In the genomic region with DNA sequence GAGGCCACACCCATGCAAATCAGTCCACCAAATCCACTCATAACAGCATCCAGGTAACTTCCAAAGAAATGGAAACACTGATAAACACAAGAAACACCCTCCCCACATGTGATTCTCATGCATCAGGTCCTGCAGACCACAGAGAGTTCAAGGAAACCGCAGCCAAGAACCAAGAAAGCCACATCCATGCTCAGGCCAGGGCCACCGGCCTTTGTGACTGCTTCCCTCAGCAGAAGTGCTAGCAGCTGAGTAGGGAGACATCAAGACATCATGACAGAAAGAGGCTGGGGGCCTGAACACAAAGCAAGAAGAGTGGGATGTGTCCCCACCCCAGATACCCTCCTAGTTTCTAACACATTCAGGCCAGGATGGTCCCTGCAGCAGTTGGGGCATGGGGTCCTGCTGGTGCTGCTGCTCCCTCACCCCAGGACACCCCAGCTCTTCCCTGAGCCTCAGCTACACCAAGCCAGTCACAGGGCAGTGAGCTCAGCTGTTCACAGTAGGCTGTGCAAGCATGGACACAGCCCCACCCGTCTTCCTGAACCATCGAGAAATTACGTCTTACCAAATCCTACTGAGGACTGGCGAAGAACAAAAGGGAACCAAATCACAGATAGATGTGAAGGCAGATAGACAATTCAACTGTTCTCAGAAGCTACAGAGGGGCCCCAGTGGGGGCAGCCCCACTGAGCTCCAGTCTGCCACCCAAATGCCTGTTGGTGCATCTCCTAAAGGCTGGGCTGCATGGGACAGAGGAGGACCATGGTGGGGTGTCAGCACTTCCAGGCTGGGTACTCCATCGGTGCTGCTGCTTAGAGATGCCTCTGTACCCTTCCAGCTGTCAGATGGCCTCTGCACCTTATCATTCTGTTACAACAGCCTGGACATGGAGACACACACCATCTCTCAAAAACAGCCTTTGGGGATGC, we compare ENCODE assay signal across 11 cellular contexts.
DNase-seq lines count a peak whose midpoint lies in the region; ATAC-seq and TF ChIP-seq lines count a peak whose summit lies in the region.
"Had no signal": no experiment of that assay in that cellular context is flagged by ENCODE, and none has a peak within 500 bp of the region (broad histone marks: within the 10 kb centered on the region; RNA-seq: fewer than 3 reads in every experiment).

No MANE protein-coding gene starts in this region.

- H3K4me3 ChIP-seq in colonic mucosa (no peak overlapping the region), foreskin fibroblast (ENCODE audit: low read depth in 1 of 2, low read length in 2 of 2) (no peak overlapping the region)

- TF ChIP-seq CTCF in colonic mucosa (IDR thresholded peaks at IDR 0.05) (no peak), foreskin fibroblast (IDR thresholded peaks at IDR 0.05; ENCODE audit: low read depth, low read length) (no peak)

- CTCF ChIA-PET in HEK293T (lab: Yijun Ruan, JAX), result no interaction called here

- POLR2A ChIA-PET in HEK293T (lab: Yijun Ruan, JAX), result no interaction called here

- intact Hi-C loops in colonic mucosa (cut with DNase I), result no loop called here

- no peaks in the 10 kb centered on the region for H3K36me3 ChIP-seq in colonic mucosa

- no peaks in the 10 kb centered on the region for H3K9me3 ChIP-seq in colonic mucosa

- H3K27me3 ChIP-seq in colonic mucosa, result no peaks in the 10 kb centered on the region

- H3K4me1 ChIP-seq in colonic mucosa, result no peaks in the 10 kb centered on the region

- no peak overlapping the region for H3K9ac ChIP-seq in colonic mucosa (ENCODE audit: low read depth in 2 of 2, low read length in 2 of 2)

- ATAC-seq in HG03354 (IDR thresholded peaks at IDR 0.05; ENCODE audit: poor library complexity, severe bottlenecking, unreplicated experiment), result peak; percentile 84

- no peak overlapping the region for H3K27ac ChIP-seq in colonic mucosa

- peak; percentile 51 for DNase-seq in stimulated activated CD4-positive, alpha-beta T cell treated with anti-CD3 and anti-CD28 coated beads, Interleukin-15, amount 100 ng/mL, for 24 hours
- DNase-seq in stimulated activated CD4-positive, alpha-beta T cell treated with anti-CD3 and anti-CD28 coated beads, Interleukin-4, amount 100 ng/mL, for 4 hours, result no peak
- peak; percentile 15 for DNase-seq in colonic mucosa
- no peak for DNase-seq in NCI-H187 treated with DMSO at 0.1 percent for 48 hours (lab: John Stamatoyannopoulos, UW)
- DNase-seq in foreskin fibroblast, result no peak
- no peak for DNase-seq in DMS153 treated with DMSO at 0.1 percent for 48 hours (lab: John Stamatoyannopoulos, UW; ENCODE audit: unreplicated experiment)
- DNase-seq in HEK293T (ENCODE audit: extremely low spot score), result no peak
- DNase-seq: activated effector memory CD4-positive, alpha-beta T cell treated with anti-CD3 and anti-CD28 coated beads, Interleukin-2, amount 50 U/mL, for 16 hours; kidney; NCI-H2029 treated with DMSO at 0.1 percent for 48 hours had no signal

TF ChIP-seq in HEK293T, 16 proteins besides CTCF, POLR2A, EP300 and RAD21:
- TF ChIP-seq L3MBTL2 (conservative IDR thresholded peaks at IDR 0.05) (no peak), TARDBP (IDR thresholded peaks at IDR 0.05) (no peak), ARNT (IDR thresholded peaks at IDR 0.05) (no peak), HDGF (IDR thresholded peaks at IDR 0.05; ENCODE audit: borderline replicate concordance) (no peak)

Comparison
In these comparisons a context has a peak if more than half of its experiments do, and no peak if none do; other contexts are left out.
1. DNase-seq: peak in stimulated activated CD4-positive, alpha-beta T cell treated with anti-CD3 and anti-CD28 coated beads, Interleukin-15, amount 100 ng/mL, for 24 hours (single experiment) and colonic mucosa (single experiment); none in stimulated activated CD4-positive, alpha-beta T cell treated with anti-CD3 and anti-CD28 coated beads, Interleukin-4, amount 100 ng/mL, for 4 hours (0 of 2), NCI-H187 treated with DMSO at 0.1 percent for 48 hours (single experiment), foreskin fibroblast (0 of 2), DMS153 treated with DMSO at 0.1 percent for 48 hours (single experiment) and HEK293T (single experiment).